8 cellular contexts compared by ENCODE assay signal in the genomic region with DNA sequence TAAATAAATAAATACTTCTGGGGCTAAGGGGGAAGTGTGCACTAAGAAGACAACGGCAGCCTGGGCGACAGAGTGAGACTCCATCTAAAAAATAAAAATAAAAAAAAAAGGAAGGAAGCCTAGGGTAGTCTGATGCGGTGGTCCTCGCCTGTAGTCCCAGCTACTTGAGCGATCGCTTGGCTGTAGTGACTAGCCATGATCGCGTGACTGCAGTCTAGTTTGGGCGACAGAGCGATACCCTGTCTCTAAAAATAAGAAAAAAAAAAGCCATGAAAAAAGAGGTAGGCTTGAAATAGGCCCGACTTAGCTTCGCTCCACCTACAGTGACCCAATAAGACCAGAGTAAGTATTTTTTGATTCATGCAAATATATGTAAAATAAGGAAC. TPM values are rescaled to one million over a fixed set of nuclear protein-coding genes. Genes with fewer than 3 reads are reported as not detected.
DNase-seq lines count a peak whose midpoint lies in the region; ATAC-seq, FAIRE-seq and TF ChIP-seq lines count a peak whose summit lies in the region.

No MANE protein-coding gene starts in this region.

- POLR2A ChIA-PET in K562 (lab: Yijun Ruan, JAX), result interaction anchor here (0.6 to 2.7 kb wide), 16 partner anchors 9 to 192 kb away, joined by 3 to 12 read pairs (median 4); partner anchors contain the start of genes ABHD8, ANKLE1, HAUS8 and USE1

- TF ChIP-seq EP300 in K562 (IDR thresholded peaks at IDR 0.05; ENCODE audit: low read length), result no peak

- H3K4me3 ChIP-seq in K562, result no peak overlapping the region
- H3K4me3 ChIP-seq in gastrocnemius medialis, result no peak overlapping the region

- intact Hi-C loops in K562 (cut with micrococcal nuclease), result loop anchor here (5.0 kb wide), 1 partner anchor 39 kb away; the partner anchor contains the start of gene OCEL1
- intact Hi-C loops in gastrocnemius medialis (cut with DNase I; ENCODE audit: low total_unique reads), result loop anchor here (2.0 kb wide), 1 partner anchor 68 kb away; the partner anchor contains the start of gene ANO8

- no peak for TF ChIP-seq RAD21 in K562 (CRISPR knock-in tag; conservative IDR thresholded peaks at IDR 0.05 in 1 of 2, IDR thresholded peaks at IDR 0.05 in 1 of 2)

- in situ Hi-C loops in K562 (cut with MboI) (no loop called here), gastrocnemius medialis (cut with MboI; ENCODE audit: low sequenced_read_pairs in 4 of 4) (no loop called here)

- H3K27me3 ChIP-seq in K562 (ENCODE audit: control insufficient read depth in 2 of 2, insufficient read depth in 2 of 2, low read length in 2 of 2) (no peaks in the 10 kb centered on the region), gastrocnemius medialis (no peaks in the 10 kb centered on the region)

- H3K79me2 ChIP-seq in K562 (ENCODE audit: control insufficient read depth, insufficient read depth, low read length), result peaks cover 19% of the 10 kb centered on the region

- H2AFZ ChIP-seq in K562 (ENCODE audit: low read depth, low read length), result peak overlapping the region; percentile 73

- FAIRE-seq in K562 (lab: Jason Lieb, UNC), result no peak

- TF ChIP-seq CTCF in K562 (IDR thresholded peaks at IDR 0.05 in 2 of 3, conservative IDR thresholded peaks at IDR 0.05 in 1 of 3; ENCODE audit: insufficient read depth in 2 of 3, low read depth in 1 of 3, low read length in 3 of 3) (no peak), gastrocnemius medialis (IDR thresholded peaks at IDR 0.05 in 4 of 5, conservative IDR thresholded peaks at IDR 0.05 in 1 of 5) (no peak)

- H3K36me3 ChIP-seq in K562 (ENCODE audit: control insufficient read depth, insufficient read depth, low read length) (peaks cover 21% of the 10 kb centered on the region), gastrocnemius medialis (peaks cover 0 to 27% of the 10 kb centered on the region in 2 donors)

- H3K4me2 ChIP-seq in K562 (ENCODE audit: insufficient read depth, low read length), result peak overlapping the region; percentile 4; the same call in 1 of the 2 replicates

- H3K4me1 ChIP-seq in K562 (replicated peaks in 1 of 2; ENCODE audit: control insufficient read depth in 2 of 2, insufficient read depth in 2 of 2, low read length in 2 of 2) (peaks cover 3 to 18% of the 10 kb centered on the region in 2 experiments; a peak in 3 of 5 replicates), gastrocnemius medialis (peaks cover 8 to 10% of the 10 kb centered on the region in 2 donors)

- no peaks in the 10 kb centered on the region for H3K9me1 ChIP-seq in K562 (ENCODE audit: control insufficient read depth, insufficient read depth, low read length)

- no TSS peak for BruUV-seq in K562 (replicated peaks; lab: Mats Ljungman, UMichigan)

- no peak for DNase-seq in K562 (ENCODE audit: extremely low read depth in 1 of 4, low spot score in 3 of 4)
- no peak for DNase-seq in gastrocnemius medialis
- no peak for DNase-seq in NCI-H1694 treated with DMSO at 0.1 percent for 48 hours (lab: John Stamatoyannopoulos, UW)
- no peak for DNase-seq in ecto neural progenitor cell (ENCODE audit: low spot score)
- DNase-seq in SW 1271 (lab: John Stamatoyannopoulos, UW), result no peak

- ATAC-seq in GM19372 (IDR thresholded peaks at IDR 0.05; ENCODE audit: low read depth, unreplicated experiment) (peak; percentile 6), HG03378 (IDR thresholded peaks at IDR 0.05; ENCODE audit: unreplicated experiment) (peak; percentile 33), K562 (no peak; the same call in 1 of the 3 replicates), gastrocnemius medialis (no peak), GM18502 (IDR thresholded peaks at IDR 0.05; ENCODE audit: poor library complexity, unreplicated experiment) (no peak)

- 67% methylated on average over 11 of the region's 12 CpGs for WGBS in K562 (ENCODE audit: insufficient coverage, low coverage, missing lambda C conversion rate)

- no peaks in the 10 kb centered on the region for H4K20me1 ChIP-seq in K562 (replicated peaks; ENCODE audit: control insufficient read depth, insufficient read depth, low read length)

- peak overlapping the region; percentile 26; the same call in 1 of the 3 replicates for H3K27ac ChIP-seq in K562 (ENCODE audit: extremely low read depth, low read depth, low read length)
- peak overlapping the region; percentile 77 to 91 (median 86) for H3K27ac ChIP-seq in gastrocnemius medialis

- CTCF ChIA-PET in K562 (lab: Yijun Ruan, JAX; ENCODE audit: low intra/inter-chr PET ratio), result no interaction called here

- no peak overlapping the region for H3K9ac ChIP-seq in K562 (ENCODE audit: insufficient read depth in 1 of 2, low read depth in 2 of 2, low read length in 2 of 2)

- H3K9me3 ChIP-seq in K562 (replicated peaks; ENCODE audit: control insufficient read depth, insufficient read depth, low read depth, low read length) (no peaks in the 10 kb centered on the region), gastrocnemius medialis (no peaks in the 10 kb centered on the region)

- TF ChIP-seq POLR2A in K562 (conservative IDR thresholded peaks at IDR 0.05) (no peak; the same call in 1 of the 2 replicates), gastrocnemius medialis (IDR thresholded peaks at IDR 0.05) (no peak)

RNA-seq across cellular contexts. Expression of gene BABAM1, which starts 0.7 kb away (rescaled TPM):
- 60.5 and 172 TPM in 2 replicates for total RNA-seq in K562 (2011; cell fraction: chromatin; rRNA removed; ENCODE audit: low replicate concordance)
- 114 and 138 TPM in 2 replicates for total RNA-seq in K562 (2011; cell fraction: nucleolus; rRNA removed)
- 106 and 109 TPM in 2 replicates for total RNA-seq in K562 (2011; cell fraction: nucleoplasm; rRNA removed)
- total RNA-seq in K562 (2014; rRNA removed) (118 and 150 TPM in 2 replicates), K562 (2014; rRNA removed; fragmentation: Illumina TruSeq; extraction: Trizol) (83.8 and 100 TPM in 2 replicates), K562 (2015; rRNA removed; fragmentation: Illumina TruSeq; extraction: Trizol) (92.7 and 92.9 TPM in 2 replicates), K562 (2021) (115 and 116 TPM in 2 replicates), gastrocnemius medialis (100 to 1,000 TPM in 2 of 4 donors, 10 to 100 TPM in 2; 86.3 to 120 (median 99.4) TPM)
- polyA plus RNA-seq in K562 (2011; rRNA removed) (131 and 139 TPM in 2 replicates), K562 (2014; fragmentation: Illumina TruSeq; extraction: Trizol) (113 and 124 TPM in 2 replicates), K562 (2014; fragmentation: Nextera tagmentation; extraction: Ambion mirVana) (10 to 100 TPM; 14.7 to 21.5 TPM), K562 (2014; rRNA removed) (160 and 193 TPM in 2 replicates)
- 143 and 168 TPM in 2 replicates for polyA plus RNA-seq in K562 (2011; cell fraction: cytosol; rRNA removed)
- polyA plus RNA-seq in K562 (2011; cell fraction: nucleus; rRNA removed), result 198 and 210 TPM in 2 replicates
- 90.9 and 91.9 TPM in 2 replicates for polyA plus RNA-seq in K562 (2012)
- 35.7 and 38.4 TPM in 2 replicates for polyA minus RNA-seq in K562 (2011; rRNA and poly(A)+ RNA removed)
- polyA minus RNA-seq in K562 (2011; cell fraction: cytosol; rRNA and poly(A)+ RNA removed), result 28.1 and 30.4 TPM in 2 replicates
- polyA minus RNA-seq in K562 (2011; cell fraction: nucleus; rRNA and poly(A)+ RNA removed), result 18.4 and 26.7 TPM in 2 replicates

RNA-seq across cellular contexts. Expression of gene USHBP1, which starts 2.0 kb away (rescaled TPM):
- 0.21 and 0.56 TPM in 2 replicates for total RNA-seq in K562 (2011; cell fraction: chromatin; rRNA removed; ENCODE audit: low replicate concordance)
- total RNA-seq in K562 (2011; cell fraction: nucleolus; rRNA removed), result 0.53 and 0.83 TPM in 2 replicates
- total RNA-seq in K562 (2011; cell fraction: nucleoplasm; rRNA removed), result 0.15 and 0.44 TPM in 2 replicates
- 0.04 and 0.05 TPM in 2 replicates for total RNA-seq in K562 (2014; rRNA removed)
- not detected in 2 replicates for total RNA-seq in K562 (2014; rRNA removed; fragmentation: Illumina TruSeq; extraction: Trizol)
- total RNA-seq in K562 (2015; rRNA removed; fragmentation: Illumina TruSeq; extraction: Trizol), result not detected in 2 replicates
- 0.16 TPM in 1 of 2 replicates, not detected in the other for total RNA-seq in K562 (2021)
- polyA plus RNA-seq in K562 (2011; rRNA removed), result 0.03 TPM in 2 replicates
- polyA plus RNA-seq in K562 (2011; cell fraction: cytosol; rRNA removed), result 0.03 and 0.07 TPM in 2 replicates
- 0.24 and 0.32 TPM in 2 replicates for polyA plus RNA-seq in K562 (2011; cell fraction: nucleus; rRNA removed)
- polyA plus RNA-seq in K562 (2012), result 0.07 and 0.19 TPM in 2 replicates
- polyA plus RNA-seq in K562 (2014; fragmentation: Illumina TruSeq; extraction: Trizol), result 0.10 TPM in 1 of 2 replicates, not detected in the other
- polyA plus RNA-seq in K562 (2014; fragmentation: Nextera tagmentation; extraction: Ambion mirVana), result not detected
- polyA plus RNA-seq in K562 (2014; rRNA removed), result 0.05 and 0.11 TPM in 2 replicates
- polyA minus RNA-seq in K562 (2011; rRNA and poly(A)+ RNA removed), result not detected in 2 replicates
- not detected in 2 replicates for polyA minus RNA-seq in K562 (2011; cell fraction: cytosol; rRNA and poly(A)+ RNA removed)
- polyA minus RNA-seq in K562 (2011; cell fraction: nucleus; rRNA and poly(A)+ RNA removed), result not detected in 2 replicates
- 1 to 10 TPM; 2.6 to 7.1 (median 4.1) TPM for total RNA-seq in gastrocnemius medialis

RNA-seq across cellular contexts. Expression of gene ANKLE1, which starts 15.1 kb away (rescaled TPM):
- 4.8 and 20.8 TPM in 2 replicates for total RNA-seq in K562 (2011; cell fraction: chromatin; rRNA removed; ENCODE audit: low replicate concordance)
- total RNA-seq in K562 (2011; cell fraction: nucleolus; rRNA removed), result 15.0 and 17.0 TPM in 2 replicates
- 7.6 and 10.9 TPM in 2 replicates for total RNA-seq in K562 (2011; cell fraction: nucleoplasm; rRNA removed)
- 6.1 and 6.9 TPM in 2 replicates for total RNA-seq in K562 (2014; rRNA removed)
- 1.8 and 2.1 TPM in 2 replicates for total RNA-seq in K562 (2014; rRNA removed; fragmentation: Illumina TruSeq; extraction: Trizol)
- total RNA-seq in K562 (2015; rRNA removed; fragmentation: Illumina TruSeq; extraction: Trizol), result 2.9 and 3.5 TPM in 2 replicates
- 6.2 and 6.7 TPM in 2 replicates for total RNA-seq in K562 (2021)
- polyA plus RNA-seq in K562 (2011; rRNA removed), result 2.2 and 3.2 TPM in 2 replicates
- polyA plus RNA-seq in K562 (2011; cell fraction: cytosol; rRNA removed), result 2.1 and 5.0 TPM in 2 replicates
- polyA plus RNA-seq in K562 (2011; cell fraction: nucleus; rRNA removed), result 8.3 and 16.7 TPM in 2 replicates
- polyA plus RNA-seq in K562 (2012), result 3.2 and 5.8 TPM in 2 replicates
- polyA plus RNA-seq in K562 (2014; fragmentation: Illumina TruSeq; extraction: Trizol), result 5.8 and 6.0 TPM in 2 replicates
- polyA plus RNA-seq in K562 (2014; fragmentation: Nextera tagmentation; extraction: Ambion mirVana), result under 1 TPM; 0.63 to 0.64 TPM
- 8.2 and 9.2 TPM in 2 replicates for polyA plus RNA-seq in K562 (2014; rRNA removed)
- 0.75 and 1.1 TPM in 2 replicates for polyA minus RNA-seq in K562 (2011; rRNA and poly(A)+ RNA removed)
- 1.4 and 3.5 TPM in 2 replicates for polyA minus RNA-seq in K562 (2011; cell fraction: cytosol; rRNA and poly(A)+ RNA removed)
- 3.4 and 4.8 TPM in 2 replicates for polyA minus RNA-seq in K562 (2011; cell fraction: nucleus; rRNA and poly(A)+ RNA removed)
- total RNA-seq in gastrocnemius medialis, result 1 to 10 TPM in 1 of 4 donors, under 1 TPM in 1, not detected in 2; 0.11 to 1.4 TPM

RNA-seq across cellular contexts. Expression of gene NR2F6, which starts 20.9 kb away (rescaled TPM):
- total RNA-seq in K562 (2011; cell fraction: chromatin; rRNA removed; ENCODE audit: low replicate concordance), result 10.8 and 27.6 TPM in 2 replicates
- total RNA-seq in K562 (2011; cell fraction: nucleolus; rRNA removed), result 38.8 and 38.9 TPM in 2 replicates
- total RNA-seq in K562 (2011; cell fraction: nucleoplasm; rRNA removed), result 21.8 and 21.9 TPM in 2 replicates
- total RNA-seq in K562 (2014; rRNA removed) (93.2 and 99.7 TPM in 2 replicates), K562 (2014; rRNA removed; fragmentation: Illumina TruSeq; extraction: Trizol) (9.8 and 12.6 TPM in 2 replicates), K562 (2015; rRNA removed; fragmentation: Illumina TruSeq; extraction: Trizol) (22.8 and 25.2 TPM in 2 replicates), K562 (2021) (95.9 and 97.5 TPM in 2 replicates), gastrocnemius medialis (10 to 100 TPM; 64.9 to 95.8 (median 72.0) TPM)
- polyA plus RNA-seq in K562 (2011; rRNA removed) (18.8 and 23.9 TPM in 2 replicates), K562 (2014; fragmentation: Illumina TruSeq; extraction: Trizol) (11.4 and 15.7 TPM in 2 replicates), K562 (2014; fragmentation: Nextera tagmentation; extraction: Ambion mirVana) (1 to 10 TPM in 1 of 2 experiments, under 1 TPM in 1; 0.76 to 3.0 TPM), K562 (2014; rRNA removed) (64.2 and 69.6 TPM in 2 replicates)
- 30.9 and 123 TPM in 2 replicates for polyA plus RNA-seq in K562 (2011; cell fraction: cytosol; rRNA removed)
- polyA plus RNA-seq in K562 (2011; cell fraction: nucleus; rRNA removed), result 22.1 and 32.8 TPM in 2 replicates
- 39.5 and 51.7 TPM in 2 replicates for polyA plus RNA-seq in K562 (2012)
- polyA minus RNA-seq in K562 (2011; rRNA and poly(A)+ RNA removed), result 5.7 and 7.4 TPM in 2 replicates
- polyA minus RNA-seq in K562 (2011; cell fraction: cytosol; rRNA and poly(A)+ RNA removed), result 29.7 and 39.7 TPM in 2 replicates
- 9.3 and 11.7 TPM in 2 replicates for polyA minus RNA-seq in K562 (2011; cell fraction: nucleus; rRNA and poly(A)+ RNA removed)

RNA-seq across cellular contexts. Expression of gene ABHD8, which starts 36.6 kb away (rescaled TPM):
- 2.0 TPM in 1 of 2 replicates, not detected in the other for total RNA-seq in K562 (2011; cell fraction: chromatin; rRNA removed; ENCODE audit: low replicate concordance)
- 4.0 and 4.2 TPM in 2 replicates for total RNA-seq in K562 (2011; cell fraction: nucleolus; rRNA removed)
- 1.5 and 1.8 TPM in 2 replicates for total RNA-seq in K562 (2011; cell fraction: nucleoplasm; rRNA removed)
- total RNA-seq in K562 (2014; rRNA removed) (5.0 and 5.8 TPM in 2 replicates), K562 (2014; rRNA removed; fragmentation: Illumina TruSeq; extraction: Trizol) (0.22 and 0.29 TPM in 2 replicates), K562 (2015; rRNA removed; fragmentation: Illumina TruSeq; extraction: Trizol) (1.7 and 1.8 TPM in 2 replicates), K562 (2021) (5.6 and 6.6 TPM in 2 replicates), gastrocnemius medialis (10 to 100 TPM; 12.2 to 25.0 (median 19.8) TPM)
- polyA plus RNA-seq in K562 (2011; rRNA removed) (2.3 and 4.2 TPM in 2 replicates), K562 (2014; fragmentation: Illumina TruSeq; extraction: Trizol) (0.97 and 2.3 TPM in 2 replicates), K562 (2014; fragmentation: Nextera tagmentation; extraction: Ambion mirVana) (under 1 TPM in 1 of 2 experiments, not detected in 1; 0.04 TPM), K562 (2014; rRNA removed) (3.8 and 5.2 TPM in 2 replicates)
- 6.2 and 11.3 TPM in 2 replicates for polyA plus RNA-seq in K562 (2011; cell fraction: cytosol; rRNA removed)
- 2.0 and 2.3 TPM in 2 replicates for polyA plus RNA-seq in K562 (2011; cell fraction: nucleus; rRNA removed)
- 3.7 and 11.4 TPM in 2 replicates for polyA plus RNA-seq in K562 (2012)
- polyA minus RNA-seq in K562 (2011; rRNA and poly(A)+ RNA removed), result 0.96 and 1.6 TPM in 2 replicates
- polyA minus RNA-seq in K562 (2011; cell fraction: cytosol; rRNA and poly(A)+ RNA removed), result 3.3 and 5.3 TPM in 2 replicates
- 2.7 and 3.0 TPM in 2 replicates for polyA minus RNA-seq in K562 (2011; cell fraction: nucleus; rRNA and poly(A)+ RNA removed)

Comparison
In these comparisons a context has a peak if more than half of its experiments do, and no peak if none do; other contexts are left out.
1. ATAC-seq: peak in GM19372 (single experiment) and HG03378 (single experiment); none in K562 (single experiment), gastrocnemius medialis (0 of 2) and GM18502 (single experiment).